Comparison of ENCODE assay signal across 1 cellular context in the genomic region with DNA sequence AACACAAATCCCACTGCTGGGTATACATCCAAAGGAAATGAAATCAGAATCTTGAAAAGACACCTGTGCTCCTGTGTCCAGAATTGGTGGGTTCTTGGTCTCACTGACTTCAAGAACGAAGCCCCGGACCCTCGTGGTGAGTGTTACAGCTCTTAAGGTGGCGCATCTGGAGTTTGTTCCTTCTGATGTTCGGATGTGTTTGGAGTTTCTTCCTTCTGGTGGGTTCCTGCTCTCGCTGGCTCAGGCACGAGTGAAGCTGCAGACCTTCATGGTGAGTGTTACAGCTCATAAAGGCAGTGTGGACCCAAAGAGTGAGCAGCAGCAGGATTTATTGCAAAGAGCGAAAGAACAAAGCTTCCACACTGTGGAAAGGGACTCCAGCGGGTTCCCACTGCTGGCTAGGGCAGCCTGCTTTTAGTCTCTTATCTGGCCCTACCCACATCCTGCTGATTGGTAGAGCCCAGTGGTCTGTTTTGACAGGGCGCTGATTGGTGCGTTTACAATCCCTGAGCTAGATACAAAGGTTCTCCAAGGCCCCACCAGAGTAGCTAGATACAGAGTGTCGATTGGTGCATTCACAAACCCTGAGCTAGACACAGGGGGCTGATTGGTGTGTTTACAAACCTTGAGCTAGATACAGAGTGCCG.
TF ChIP-seq lines count a peak whose summit lies in the region.
"Not testable (repeated sequence)": the region's sequence is repeated elsewhere in the genome, so short reads cannot be mapped to it uniquely, and the experiment has no call there.

No MANE protein-coding gene starts in this region.

TF ChIP-seq in K562, 482 proteins besides CTCF, POLR2A, EP300 and RAD21 (continued from another document and continues in another):
- TF ChIP-seq NBN (IDR thresholded peaks at IDR 0.05; ENCODE audit: low read depth): peak; percentile 56; the same call in 1 of the 2 replicates
- TF ChIP-seq, protein P1, sequence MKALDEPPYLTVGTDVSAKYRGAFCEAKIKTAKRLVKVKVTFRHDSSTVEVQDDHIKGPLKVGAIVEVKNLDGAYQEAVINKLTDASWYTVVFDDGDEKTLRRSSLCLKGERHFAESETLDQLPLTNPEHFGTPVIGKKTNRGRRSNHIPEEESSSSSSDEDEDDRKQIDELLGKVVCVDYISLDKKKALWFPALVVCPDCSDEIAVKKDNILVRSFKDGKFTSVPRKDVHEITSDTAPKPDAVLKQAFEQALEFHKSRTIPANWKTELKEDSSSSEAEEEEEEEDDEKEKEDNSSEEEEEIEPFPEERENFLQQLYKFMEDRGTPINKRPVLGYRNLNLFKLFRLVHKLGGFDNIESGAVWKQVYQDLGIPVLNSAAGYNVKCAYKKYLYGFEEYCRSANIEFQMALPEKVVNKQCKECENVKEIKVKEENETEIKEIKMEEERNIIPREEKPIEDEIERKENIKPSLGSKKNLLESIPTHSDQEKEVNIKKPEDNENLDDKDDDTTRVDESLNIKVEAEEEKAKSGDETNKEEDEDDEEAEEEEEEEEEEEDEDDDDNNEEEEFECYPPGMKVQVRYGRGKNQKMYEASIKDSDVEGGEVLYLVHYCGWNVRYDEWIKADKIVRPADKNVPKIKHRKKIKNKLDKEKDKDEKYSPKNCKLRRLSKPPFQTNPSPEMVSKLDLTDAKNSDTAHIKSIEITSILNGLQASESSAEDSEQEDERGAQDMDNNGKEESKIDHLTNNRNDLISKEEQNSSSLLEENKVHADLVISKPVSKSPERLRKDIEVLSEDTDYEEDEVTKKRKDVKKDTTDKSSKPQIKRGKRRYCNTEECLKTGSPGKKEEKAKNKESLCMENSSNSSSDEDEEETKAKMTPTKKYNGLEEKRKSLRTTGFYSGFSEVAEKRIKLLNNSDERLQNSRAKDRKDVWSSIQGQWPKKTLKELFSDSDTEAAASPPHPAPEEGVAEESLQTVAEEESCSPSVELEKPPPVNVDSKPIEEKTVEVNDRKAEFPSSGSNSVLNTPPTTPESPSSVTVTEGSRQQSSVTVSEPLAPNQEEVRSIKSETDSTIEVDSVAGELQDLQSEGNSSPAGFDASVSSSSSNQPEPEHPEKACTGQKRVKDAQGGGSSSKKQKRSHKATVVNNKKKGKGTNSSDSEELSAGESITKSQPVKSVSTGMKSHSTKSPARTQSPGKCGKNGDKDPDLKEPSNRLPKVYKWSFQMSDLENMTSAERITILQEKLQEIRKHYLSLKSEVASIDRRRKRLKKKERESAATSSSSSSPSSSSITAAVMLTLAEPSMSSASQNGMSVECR (CRISPR knock-in tag; IDR thresholded peaks at IDR 0.05): 0 out of 2 replicates have a peak, but pooled peaks have one; percentile 46
- TF ChIP-seq TGIF2 (CRISPR knock-in tag; IDR thresholded peaks at IDR 0.05): 0 out of 2 replicates have a peak, but pooled peaks have one; percentile 2
- TF ChIP-seq ATF1 (CRISPR knock-in tag; IDR thresholded peaks at IDR 0.05): not testable (repeated sequence)
- TF ChIP-seq ATF1 (tag; IDR thresholded peaks at IDR 0.05): peak; percentile 22; the same call in 1 of the 2 replicates
- 0 out of 2 replicates have a peak, but pooled peaks have one; percentile 58 for TF ChIP-seq GTF2F1 (IDR thresholded peaks at IDR 0.05; ENCODE audit: low read depth, low read length)
- peak; percentile 34; the same call in 1 of the 2 replicates for TF ChIP-seq LEF1 (IDR thresholded peaks at IDR 0.05)
- TF ChIP-seq SP1 (CRISPR knock-in tag; IDR thresholded peaks at IDR 0.05): peak; percentile 71
- peak; percentile 97 for TF ChIP-seq MTA3 (IDR thresholded peaks at IDR 0.05; ENCODE audit: borderline replicate concordance)
- TF ChIP-seq, protein P2, sequence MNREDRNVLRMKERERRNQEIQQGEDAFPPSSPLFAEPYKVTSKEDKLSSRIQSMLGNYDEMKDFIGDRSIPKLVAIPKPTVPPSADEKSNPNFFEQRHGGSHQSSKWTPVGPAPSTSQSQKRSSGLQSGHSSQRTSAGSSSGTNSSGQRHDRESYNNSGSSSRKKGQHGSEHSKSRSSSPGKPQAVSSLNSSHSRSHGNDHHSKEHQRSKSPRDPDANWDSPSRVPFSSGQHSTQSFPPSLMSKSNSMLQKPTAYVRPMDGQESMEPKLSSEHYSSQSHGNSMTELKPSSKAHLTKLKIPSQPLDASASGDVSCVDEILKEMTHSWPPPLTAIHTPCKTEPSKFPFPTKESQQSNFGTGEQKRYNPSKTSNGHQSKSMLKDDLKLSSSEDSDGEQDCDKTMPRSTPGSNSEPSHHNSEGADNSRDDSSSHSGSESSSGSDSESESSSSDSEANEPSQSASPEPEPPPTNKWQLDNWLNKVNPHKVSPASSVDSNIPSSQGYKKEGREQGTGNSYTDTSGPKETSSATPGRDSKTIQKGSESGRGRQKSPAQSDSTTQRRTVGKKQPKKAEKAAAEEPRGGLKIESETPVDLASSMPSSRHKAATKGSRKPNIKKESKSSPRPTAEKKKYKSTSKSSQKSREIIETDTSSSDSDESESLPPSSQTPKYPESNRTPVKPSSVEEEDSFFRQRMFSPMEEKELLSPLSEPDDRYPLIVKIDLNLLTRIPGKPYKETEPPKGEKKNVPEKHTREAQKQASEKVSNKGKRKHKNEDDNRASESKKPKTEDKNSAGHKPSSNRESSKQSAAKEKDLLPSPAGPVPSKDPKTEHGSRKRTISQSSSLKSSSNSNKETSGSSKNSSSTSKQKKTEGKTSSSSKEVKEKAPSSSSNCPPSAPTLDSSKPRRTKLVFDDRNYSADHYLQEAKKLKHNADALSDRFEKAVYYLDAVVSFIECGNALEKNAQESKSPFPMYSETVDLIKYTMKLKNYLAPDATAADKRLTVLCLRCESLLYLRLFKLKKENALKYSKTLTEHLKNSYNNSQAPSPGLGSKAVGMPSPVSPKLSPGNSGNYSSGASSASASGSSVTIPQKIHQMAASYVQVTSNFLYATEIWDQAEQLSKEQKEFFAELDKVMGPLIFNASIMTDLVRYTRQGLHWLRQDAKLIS (CRISPR knock-in tag; IDR thresholded peaks at IDR 0.05): peak; percentile 95; the same call in 1 of the 2 replicates
- 0 out of 2 replicates have a peak, but pooled peaks have one; percentile 54 for TF ChIP-seq MEF2A (IDR thresholded peaks at IDR 0.05; ENCODE audit: control insufficient read depth, low read depth, low read length)
- TF ChIP-seq, protein P3, sequence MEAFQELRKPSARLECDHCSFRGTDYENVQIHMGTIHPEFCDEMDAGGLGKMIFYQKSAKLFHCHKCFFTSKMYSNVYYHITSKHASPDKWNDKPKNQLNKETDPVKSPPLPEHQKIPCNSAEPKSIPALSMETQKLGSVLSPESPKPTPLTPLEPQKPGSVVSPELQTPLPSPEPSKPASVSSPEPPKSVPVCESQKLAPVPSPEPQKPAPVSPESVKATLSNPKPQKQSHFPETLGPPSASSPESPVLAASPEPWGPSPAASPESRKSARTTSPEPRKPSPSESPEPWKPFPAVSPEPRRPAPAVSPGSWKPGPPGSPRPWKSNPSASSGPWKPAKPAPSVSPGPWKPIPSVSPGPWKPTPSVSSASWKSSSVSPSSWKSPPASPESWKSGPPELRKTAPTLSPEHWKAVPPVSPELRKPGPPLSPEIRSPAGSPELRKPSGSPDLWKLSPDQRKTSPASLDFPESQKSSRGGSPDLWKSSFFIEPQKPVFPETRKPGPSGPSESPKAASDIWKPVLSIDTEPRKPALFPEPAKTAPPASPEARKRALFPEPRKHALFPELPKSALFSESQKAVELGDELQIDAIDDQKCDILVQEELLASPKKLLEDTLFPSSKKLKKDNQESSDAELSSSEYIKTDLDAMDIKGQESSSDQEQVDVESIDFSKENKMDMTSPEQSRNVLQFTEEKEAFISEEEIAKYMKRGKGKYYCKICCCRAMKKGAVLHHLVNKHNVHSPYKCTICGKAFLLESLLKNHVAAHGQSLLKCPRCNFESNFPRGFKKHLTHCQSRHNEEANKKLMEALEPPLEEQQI (IDR thresholded peaks at IDR 0.05): peak; percentile 84; the same call in 1 of the 2 replicates
- peak; percentile 98 for TF ChIP-seq POLR2B (IDR thresholded peaks at IDR 0.05; ENCODE audit: low read depth, partially characterized antibody)
- peak; percentile 35 to 62; a peak in 2 of 4 replicates for TF ChIP-seq NONO (IDR thresholded peaks at IDR 0.05; ENCODE audit: low read depth in 2 of 2, low read length in 1 of 2)
- TF ChIP-seq RBM25 (IDR thresholded peaks at IDR 0.05; ENCODE audit: low read depth, low read length, severe bottlenecking): peak; percentile 25
- peak; percentile 85; the same call in 1 of the 2 replicates for TF ChIP-seq CBX1 (IDR thresholded peaks at IDR 0.05; ENCODE audit: low read depth)
- peak; percentile 95 for TF ChIP-seq POLR2AphosphoS5 (IDR thresholded peaks at IDR 0.05; ENCODE audit: control insufficient read depth, insufficient read depth, low read depth, low read length)
- TF ChIP-seq, protein P4, sequence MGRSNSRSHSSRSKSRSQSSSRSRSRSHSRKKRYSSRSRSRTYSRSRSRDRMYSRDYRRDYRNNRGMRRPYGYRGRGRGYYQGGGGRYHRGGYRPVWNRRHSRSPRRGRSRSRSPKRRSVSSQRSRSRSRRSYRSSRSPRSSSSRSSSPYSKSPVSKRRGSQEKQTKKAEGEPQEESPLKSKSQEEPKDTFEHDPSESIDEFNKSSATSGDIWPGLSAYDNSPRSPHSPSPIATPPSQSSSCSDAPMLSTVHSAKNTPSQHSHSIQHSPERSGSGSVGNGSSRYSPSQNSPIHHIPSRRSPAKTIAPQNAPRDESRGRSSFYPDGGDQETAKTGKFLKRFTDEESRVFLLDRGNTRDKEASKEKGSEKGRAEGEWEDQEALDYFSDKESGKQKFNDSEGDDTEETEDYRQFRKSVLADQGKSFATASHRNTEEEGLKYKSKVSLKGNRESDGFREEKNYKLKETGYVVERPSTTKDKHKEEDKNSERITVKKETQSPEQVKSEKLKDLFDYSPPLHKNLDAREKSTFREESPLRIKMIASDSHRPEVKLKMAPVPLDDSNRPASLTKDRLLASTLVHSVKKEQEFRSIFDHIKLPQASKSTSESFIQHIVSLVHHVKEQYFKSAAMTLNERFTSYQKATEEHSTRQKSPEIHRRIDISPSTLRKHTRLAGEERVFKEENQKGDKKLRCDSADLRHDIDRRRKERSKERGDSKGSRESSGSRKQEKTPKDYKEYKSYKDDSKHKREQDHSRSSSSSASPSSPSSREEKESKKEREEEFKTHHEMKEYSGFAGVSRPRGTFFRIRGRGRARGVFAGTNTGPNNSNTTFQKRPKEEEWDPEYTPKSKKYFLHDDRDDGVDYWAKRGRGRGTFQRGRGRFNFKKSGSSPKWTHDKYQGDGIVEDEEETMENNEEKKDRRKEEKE (IDR thresholded peaks at IDR 0.05; ENCODE audit: borderline replicate concordance in 1 of 2, control insufficient read depth in 1 of 2, low read depth in 2 of 2, low read length in 1 of 2): peak in 1 of 2 experiments; percentile 88; a peak in 1 of 4 replicates
- TF ChIP-seq SUPT5H (IDR thresholded peaks at IDR 0.05): peak; percentile 97
- TF ChIP-seq, protein P5, sequence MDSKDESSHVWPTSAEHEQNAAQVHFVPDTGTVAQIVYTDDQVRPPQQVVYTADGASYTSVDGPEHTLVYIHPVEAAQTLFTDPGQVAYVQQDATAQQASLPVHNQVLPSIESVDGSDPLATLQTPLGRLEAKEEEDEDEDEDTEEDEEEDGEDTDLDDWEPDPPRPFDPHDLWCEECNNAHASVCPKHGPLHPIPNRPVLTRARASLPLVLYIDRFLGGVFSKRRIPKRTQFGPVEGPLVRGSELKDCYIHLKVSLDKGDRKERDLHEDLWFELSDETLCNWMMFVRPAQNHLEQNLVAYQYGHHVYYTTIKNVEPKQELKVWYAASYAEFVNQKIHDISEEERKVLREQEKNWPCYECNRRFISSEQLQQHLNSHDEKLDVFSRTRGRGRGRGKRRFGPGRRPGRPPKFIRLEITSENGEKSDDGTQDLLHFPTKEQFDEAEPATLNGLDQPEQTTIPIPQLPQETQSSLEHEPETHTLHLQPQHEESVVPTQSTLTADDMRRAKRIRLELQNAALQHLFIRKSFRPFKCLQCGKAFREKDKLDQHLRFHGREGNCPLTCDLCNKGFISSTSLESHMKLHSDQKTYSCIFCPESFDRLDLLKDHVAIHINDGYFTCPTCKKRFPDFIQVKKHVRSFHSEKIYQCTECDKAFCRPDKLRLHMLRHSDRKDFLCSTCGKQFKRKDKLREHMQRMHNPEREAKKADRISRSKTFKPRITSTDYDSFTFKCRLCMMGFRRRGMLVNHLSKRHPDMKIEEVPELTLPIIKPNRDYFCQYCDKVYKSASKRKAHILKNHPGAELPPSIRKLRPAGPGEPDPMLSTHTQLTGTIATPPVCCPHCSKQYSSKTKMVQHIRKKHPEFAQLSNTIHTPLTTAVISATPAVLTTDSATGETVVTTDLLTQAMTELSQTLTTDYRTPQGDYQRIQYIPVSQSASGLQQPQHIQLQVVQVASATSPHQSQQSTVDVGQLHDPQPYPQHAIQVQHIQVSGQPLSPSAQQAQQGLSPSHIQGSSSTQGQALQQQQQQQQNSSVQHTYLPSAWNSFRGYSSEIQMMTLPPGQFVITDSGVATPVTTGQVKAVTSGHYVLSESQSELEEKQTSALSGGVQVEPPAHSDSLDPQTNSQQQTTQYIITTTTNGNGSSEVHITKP (IDR thresholded peaks at IDR 0.05; ENCODE audit: partially characterized antibody): peak; percentile 50
- 0 out of 4 replicates have a peak, but pooled peaks of 1 of the 2 experiments have one; percentile 37 for TF ChIP-seq ARNT (IDR thresholded peaks at IDR 0.05)
- TF ChIP-seq FOS (IDR thresholded peaks at IDR 0.05; ENCODE audit: extremely low read depth, insufficient read length): peak; percentile 81
- TF ChIP-seq, protein P6, sequence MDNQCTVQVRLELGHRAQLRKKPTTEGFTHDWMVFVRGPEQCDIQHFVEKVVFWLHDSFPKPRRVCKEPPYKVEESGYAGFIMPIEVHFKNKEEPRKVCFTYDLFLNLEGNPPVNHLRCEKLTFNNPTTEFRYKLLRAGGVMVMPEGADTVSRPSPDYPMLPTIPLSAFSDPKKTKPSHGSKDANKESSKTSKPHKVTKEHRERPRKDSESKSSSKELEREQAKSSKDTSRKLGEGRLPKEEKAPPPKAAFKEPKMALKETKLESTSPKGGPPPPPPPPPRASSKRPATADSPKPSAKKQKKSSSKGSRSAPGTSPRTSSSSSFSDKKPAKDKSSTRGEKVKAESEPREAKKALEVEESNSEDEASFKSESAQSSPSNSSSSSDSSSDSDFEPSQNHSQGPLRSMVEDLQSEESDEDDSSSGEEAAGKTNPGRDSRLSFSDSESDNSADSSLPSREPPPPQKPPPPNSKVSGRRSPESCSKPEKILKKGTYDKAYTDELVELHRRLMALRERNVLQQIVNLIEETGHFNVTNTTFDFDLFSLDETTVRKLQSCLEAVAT (IDR thresholded peaks at IDR 0.05): peak; percentile 97 to 98
- TF ChIP-seq, protein P7, sequence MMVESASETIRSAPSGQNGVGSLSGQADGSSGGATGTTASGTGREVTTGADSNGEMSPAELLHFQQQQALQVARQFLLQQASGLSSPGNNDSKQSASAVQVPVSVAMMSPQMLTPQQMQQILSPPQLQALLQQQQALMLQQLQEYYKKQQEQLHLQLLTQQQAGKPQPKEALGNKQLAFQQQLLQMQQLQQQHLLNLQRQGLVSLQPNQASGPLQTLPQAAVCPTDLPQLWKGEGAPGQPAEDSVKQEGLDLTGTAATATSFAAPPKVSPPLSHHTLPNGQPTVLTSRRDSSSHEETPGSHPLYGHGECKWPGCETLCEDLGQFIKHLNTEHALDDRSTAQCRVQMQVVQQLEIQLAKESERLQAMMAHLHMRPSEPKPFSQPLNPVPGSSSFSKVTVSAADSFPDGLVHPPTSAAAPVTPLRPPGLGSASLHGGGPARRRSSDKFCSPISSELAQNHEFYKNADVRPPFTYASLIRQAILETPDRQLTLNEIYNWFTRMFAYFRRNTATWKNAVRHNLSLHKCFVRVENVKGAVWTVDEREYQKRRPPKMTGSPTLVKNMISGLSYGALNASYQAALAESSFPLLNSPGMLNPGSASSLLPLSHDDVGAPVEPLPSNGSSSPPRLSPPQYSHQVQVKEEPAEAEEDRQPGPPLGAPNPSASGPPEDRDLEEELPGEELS (CRISPR knock-in tag; IDR thresholded peaks at IDR 0.05; ENCODE audit: borderline replicate concordance): 0 out of 2 replicates have a peak, but pooled peaks have one; percentile 37
- peak; percentile 58; the same call in 1 of the 2 replicates for TF ChIP-seq CHCHD3 (CRISPR knock-in tag; IDR thresholded peaks at IDR 0.05)
- peak; percentile 79 for TF ChIP-seq TAF9B (IDR thresholded peaks at IDR 0.05; ENCODE audit: partially characterized antibody)
- TF ChIP-seq TAF7 (tag; IDR thresholded peaks at IDR 0.05): peak; percentile 78
- peak; percentile 93 for TF ChIP-seq THRAP3 (IDR thresholded peaks at IDR 0.05; ENCODE audit: borderline replicate concordance)
